Comparison of ENCODE assay signal across 11 cellular contexts in the genomic region with DNA sequence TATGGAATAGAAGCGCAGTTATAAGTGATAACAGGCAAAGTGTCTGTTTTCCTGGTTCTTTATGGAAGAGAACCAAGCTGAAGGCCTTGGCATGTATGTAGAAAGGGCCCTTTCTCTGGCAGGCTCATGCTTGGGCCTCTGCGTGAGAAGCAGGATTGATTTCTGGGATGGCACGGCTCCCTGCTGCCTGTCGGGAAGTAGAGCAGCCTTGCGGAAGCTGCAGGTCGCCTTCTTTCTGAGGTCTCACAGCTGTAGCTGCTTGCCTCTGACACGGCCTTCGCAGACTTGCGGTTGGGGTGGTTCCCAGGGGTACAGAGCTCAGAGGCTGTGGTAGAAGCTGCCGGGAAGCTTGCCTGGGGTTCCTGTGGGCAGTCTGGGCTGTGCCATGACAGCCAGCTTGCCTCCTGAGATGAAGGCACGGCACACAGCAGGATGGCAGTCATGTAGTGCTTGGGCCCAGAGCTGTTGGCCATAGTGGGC. TPM values are rescaled to one million over a fixed set of nuclear protein-coding genes. Genes with fewer than 3 reads are reported as not detected.
DNase-seq lines count a peak whose midpoint lies in the region; ATAC-seq and TF ChIP-seq lines count a peak whose summit lies in the region.
"Had no signal": no experiment of that assay in that cellular context is flagged by ENCODE, and none has a peak within 500 bp of the region (broad histone marks: within the 10 kb centered on the region; RNA-seq: fewer than 3 reads in every experiment).

No MANE protein-coding gene starts in this region.

- H3K27ac Mint-ChIP-seq in nephron, result peak overlapping the region; percentile 69 to 88 (median 85)

- peaks cover 46% of the 10 kb centered on the region for H3K36me3 ChIP-seq in upper lobe of right lung

- ATAC-seq in Right ventricle myocardium superior (ENCODE audit: poor library complexity) (peak; percentile 71), upper lobe of right lung (no peak), HG03442 (IDR thresholded peaks at IDR 0.05; ENCODE audit: unreplicated experiment) (no peak), GM19463 (IDR thresholded peaks at IDR 0.05; ENCODE audit: unreplicated experiment) (no peak)

- no peak overlapping the region for H3K4me3 Mint-ChIP-seq in nephron
- H3K4me3 Mint-ChIP-seq: stimulated activated naive B cell treated with anti-CD40 and anti-IgM and Interleukin-4, amounts not matched to agents 10 μg/mL and 1 μg/mL and 100 μg/mL, for 72 hours had no signal

- H3K27ac ChIP-seq in upper lobe of right lung, result peak overlapping the region; percentile 77

- H3K9me3 ChIP-seq in upper lobe of right lung, result no peaks in the 10 kb centered on the region

- TF ChIP-seq CTCF in nephron (IDR thresholded peaks at IDR 0.05; ENCODE audit: unreplicated experiment in 3 of 3), result no peak
- no peak for TF ChIP-seq CTCF in upper lobe of right lung (IDR thresholded peaks at IDR 0.05)

- peaks cover 48% of the 10 kb centered on the region for H3K4me1 Mint-ChIP-seq in nephron

- H3K4me1 ChIP-seq in upper lobe of right lung, result peaks cover 31% of the 10 kb centered on the region

- no peak overlapping the region for H3K4me3 ChIP-seq in upper lobe of right lung

- no peaks in the 10 kb centered on the region for H3K27me3 ChIP-seq in upper lobe of right lung

- peaks cover 23% of the 10 kb centered on the region for H3K36me3 Mint-ChIP-seq in nephron (ENCODE audit: low read depth)

- peak; percentile 11 for DNase-seq in NCI-H2171 treated with DMSO at 0.1 percent for 48 hours (lab: John Stamatoyannopoulos, UW)
- DNase-seq in NCI-H2171 (lab: John Stamatoyannopoulos, UW), result no peak
- peak; percentile 71 for DNase-seq in Right ventricle myocardium superior
- DNase-seq in upper lobe of right lung, result no peak
- DNase-seq in kidney glomerular epithelial cell (lab: John Stamatoyannopoulos, UW), result no peak
- DNase-seq: NCI-H1694 treated with DMSO at 0.1 percent for 48 hours; SIG-M5; stimulated activated naive B cell treated with anti-CD40 and anti-IgM and Interleukin-4, amounts not matched to agents 10 μg/mL and 1 μg/mL and 100 μg/mL, for 72 hours had no signal

- intact Hi-C loops in Right ventricle myocardium superior (cut with DNase I), result no loop called here
- intact Hi-C loops in upper lobe of right lung (cut with DNase I), result no loop called here

- H3K9me3 Mint-ChIP-seq in nephron, result no peaks in the 10 kb centered on the region
- H3K9me3 Mint-ChIP-seq: stimulated activated naive B cell treated with anti-CD40 and anti-IgM and Interleukin-4, amounts not matched to agents 10 μg/mL and 1 μg/mL and 100 μg/mL, for 72 hours had no signal

- H3K27me3 Mint-ChIP-seq in nephron (ENCODE audit: low read depth), result no peaks in the 10 kb centered on the region
- H3K27me3 Mint-ChIP-seq: stimulated activated naive B cell treated with anti-CD40 and anti-IgM and Interleukin-4, amounts not matched to agents 10 μg/mL and 1 μg/mL and 100 μg/mL, for 72 hours had no signal

RNA-seq across cellular contexts. Expression of a gene that starts 39.4 kb away (rescaled TPM):
- 20.3 TPM for total RNA-seq in Right ventricle myocardium superior
- 42.6 TPM for total RNA-seq in upper lobe of right lung

RNA-seq across cellular contexts. Expression of a gene that starts 55.7 kb away (rescaled TPM):
- 8.6 TPM for total RNA-seq in Right ventricle myocardium superior
- 9.9 TPM for total RNA-seq in upper lobe of right lung

Comparison
In these comparisons a context has a peak if more than half of its experiments do, and no peak if none do; other contexts are left out.
1. DNase-seq: peak in NCI-H2171 treated with DMSO at 0.1 percent for 48 hours (single experiment) and Right ventricle myocardium superior (single experiment); none in NCI-H2171 (single experiment), upper lobe of right lung (single experiment) and kidney glomerular epithelial cell (single experiment).